8 cellular contexts compared by ENCODE assay signal in the genomic region with DNA sequence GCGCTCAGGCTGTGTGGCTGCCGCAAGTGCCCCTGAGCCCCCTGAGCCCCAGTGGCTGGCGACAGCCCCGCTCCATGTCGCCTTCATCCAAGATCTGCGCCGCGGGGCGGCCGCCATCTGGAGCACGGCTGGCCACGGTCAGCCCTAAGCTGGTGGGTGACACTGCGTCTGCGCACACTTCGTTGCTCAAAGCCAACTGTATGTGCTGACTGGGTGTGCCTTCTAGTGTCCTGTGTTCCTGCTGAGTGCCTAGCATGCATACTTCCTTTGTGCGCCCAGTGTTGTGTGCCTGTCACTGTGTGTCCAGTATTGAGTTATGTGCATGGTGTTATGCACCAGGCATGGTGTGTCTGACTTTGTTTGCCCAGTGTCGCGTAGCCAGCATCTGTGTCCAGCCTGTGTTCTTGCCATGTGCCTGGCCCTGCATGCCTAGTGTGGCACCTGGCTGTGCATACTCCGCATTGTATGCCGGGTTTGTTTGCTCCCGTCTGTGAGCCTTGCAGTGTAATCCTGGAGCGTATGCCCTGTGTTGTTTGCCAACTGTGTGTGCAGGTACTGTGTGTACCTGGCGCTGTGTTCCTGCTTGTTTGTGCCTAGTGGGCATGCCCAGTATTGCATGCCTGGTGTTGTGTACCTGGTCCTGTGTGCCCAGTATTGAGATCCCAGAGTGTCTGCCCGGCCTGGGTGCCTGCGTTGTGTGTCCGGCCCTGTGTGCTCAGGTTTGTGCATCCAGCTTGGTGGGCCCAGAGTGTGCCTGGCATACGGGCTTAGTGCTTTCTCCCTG. TPM values are rescaled to one million over a fixed set of nuclear protein-coding genes. Genes with fewer than 3 reads are reported as not detected.
DNase-seq lines count a peak whose midpoint lies in the region; ATAC-seq and TF ChIP-seq lines count a peak whose summit lies in the region.

No MANE protein-coding gene starts in this region.

- H3K9me3 ChIP-seq in right atrium auricular region (no peaks in the 10 kb centered on the region), SJCRH30 (replicated peaks) (no peaks in the 10 kb centered on the region), iPS-15b (ENCODE audit: control insufficient read depth, insufficient read depth, low read length) (no peaks in the 10 kb centered on the region), upper lobe of right lung (no peaks in the 10 kb centered on the region)

- H3K4me1 ChIP-seq in right atrium auricular region (peaks cover 0 to 15% of the 10 kb centered on the region in 2 donors), SJCRH30 (peaks cover 4% of the 10 kb centered on the region; the same call in 1 of the 2 replicates), iPS-15b (ENCODE audit: control insufficient read depth, insufficient read depth, low read length) (no peaks in the 10 kb centered on the region), upper lobe of right lung (peaks cover 6% of the 10 kb centered on the region)

- H3K27ac ChIP-seq in right atrium auricular region (no peak overlapping the region), SJCRH30 (no peak overlapping the region), upper lobe of right lung (no peak overlapping the region), RWPE1 (no peak overlapping the region)

- H3K36me3 ChIP-seq in right atrium auricular region (no peaks in the 10 kb centered on the region), SJCRH30 (no peaks in the 10 kb centered on the region), iPS-15b (ENCODE audit: control insufficient read depth, insufficient read depth, low read length) (no peaks in the 10 kb centered on the region), upper lobe of right lung (no peaks in the 10 kb centered on the region)

- H3K4me3 ChIP-seq in right atrium auricular region (peak overlapping the region in 1 of 2 donors; percentile 30), SJCRH30 (peak overlapping the region; percentile 41), iPS-15b (ENCODE audit: low read depth, low read length) (peak overlapping the region; percentile 7), upper lobe of right lung (no peak overlapping the region)

- DNase-seq in Right ventricle myocardium inferior (ENCODE audit: missing footprints) (no peak), right atrium auricular region (ENCODE audit: low spot score) (no peak), SJCRH30 (peak; percentile 49 to 63), upper lobe of right lung (no peak), RWPE1 (ENCODE audit: low spot score) (no peak), NCI-H2196 treated with DMSO at 0.1 percent for 48 hours (lab: John Stamatoyannopoulos, UW; ENCODE audit: unreplicated experiment) (no peak)

- intact Hi-C loops in Right ventricle myocardium inferior (cut with DNase I): no loop called here
- intact Hi-C loops in upper lobe of right lung (cut with DNase I): no loop called here

- POLR2A ChIA-PET in RWPE1 (lab: Yijun Ruan, JAX; ENCODE audit: low non-redundant PET): no interaction called here

- peak; percentile 49 for ATAC-seq in Right ventricle myocardium inferior
- ATAC-seq in upper lobe of right lung: peak; percentile 48
- no peak for ATAC-seq in GM19467 (IDR thresholded peaks at IDR 0.05; ENCODE audit: unreplicated experiment)

- no peak overlapping the region for H3K9ac ChIP-seq in iPS-15b (ENCODE audit: low read depth, low read length)

- TF ChIP-seq CTCF in right atrium auricular region (IDR thresholded peaks at IDR 0.05) (no peak), upper lobe of right lung (IDR thresholded peaks at IDR 0.05) (no peak), RWPE1 (conservative IDR thresholded peaks at IDR 0.05; ENCODE audit: low read depth) (no peak)

- CTCF ChIA-PET in RWPE1 (lab: Yijun Ruan, JAX): interaction anchor here (0.6 to 1.5 kb wide), 6 partner anchors 11 to 426 kb away, joined by 3 to 4 read pairs (median 3); no protein-coding TSS in a partner anchor

- H3K27me3 ChIP-seq in right atrium auricular region (no peaks in the 10 kb centered on the region), SJCRH30 (no peaks in the 10 kb centered on the region; the same call in 1 of the 2 replicates), iPS-15b (ENCODE audit: control insufficient read depth, insufficient read depth, low read length) (peaks cover 20% of the 10 kb centered on the region), upper lobe of right lung (peaks cover 25% of the 10 kb centered on the region)

RNA-seq across cellular contexts. Expression of gene CHRNA7, which starts 54.7 kb away (rescaled TPM):
- total RNA-seq in Right ventricle myocardium inferior (1.2 TPM), right atrium auricular region (1 to 10 TPM in 1 of 2 donors, not detected in 1; 1.1 TPM), upper lobe of right lung (0.75 TPM)
- 7.7 and 8.9 TPM in 2 replicates for total RNA-seq in SJCRH30 (2014; rRNA removed; shearing (Covaris generic))

Comparison
In these comparisons a context has a peak if more than half of its experiments do, and no peak if none do; other contexts are left out.
1. DNase-seq: peak in SJCRH30 (2 of 2); none in Right ventricle myocardium inferior (single experiment), right atrium auricular region (single experiment), upper lobe of right lung (single experiment), RWPE1 (single experiment) and NCI-H2196 treated with DMSO at 0.1 percent for 48 hours (single experiment).